1 cellular context compared by ENCODE assay signal in genomic region chr4:75514131-75514948, GRCh38.
TF ChIP-seq lines count a peak whose summit lies in the region.

TSS of gene RCHY1 (minus strand) at chr4:75514403. CDS start at chr4:75514286, 117 bp downstream.
TSS of gene THAP6 (plus strand) at chr4:75514473. CDS start at chr4:75515453, 980 bp downstream.

TF ChIP-seq in H1, 55 proteins besides CTCF, POLR2A, EP300 and RAD21:
- TF ChIP-seq ATF3 (IDR thresholded peaks at IDR 0.05; ENCODE audit: insufficient read depth, low read depth, low read length) (0 out of 2 replicates have a peak, but pooled peaks have one; percentile 53), E2F6 (IDR thresholded peaks at IDR 0.05) (no peak; the same call in 1 of the 2 replicates), GTF2F1 (IDR thresholded peaks at IDR 0.05; ENCODE audit: borderline replicate concordance, low read depth, low read length) (peak; percentile 83; the same call in 1 of the 2 replicates), USF2 (IDR thresholded peaks at IDR 0.05; ENCODE audit: low read length) (peak; percentile 95), CTBP2 (IDR thresholded peaks at IDR 0.05; ENCODE audit: borderline replicate concordance, insufficient read depth, insufficient read length, low read length) (no peak), SP1 (IDR thresholded peaks at IDR 0.05; ENCODE audit: low read depth, low read length) (no peak), HDAC6 (IDR thresholded peaks at IDR 0.05; ENCODE audit: low read depth, low read length) (no peak), TBP (IDR thresholded peaks at IDR 0.05; ENCODE audit: low read depth, low read length) (no peak; the same call in none of the 2 replicates), CHD2 (IDR thresholded peaks at IDR 0.05; ENCODE audit: low read length) (peak; percentile 57; the same call in 1 of the 2 replicates), SAP30 (IDR thresholded peaks at IDR 0.05; ENCODE audit: insufficient read depth, insufficient replicate concordance, low read length) (peak; percentile 34), KDM4A (IDR thresholded peaks at IDR 0.05; ENCODE audit: low read depth, low read length, severe bottlenecking) (peak; percentile 79), SP2 (IDR thresholded peaks at IDR 0.05; ENCODE audit: low read length) (no peak), SUZ12 (IDR thresholded peaks at IDR 0.05; ENCODE audit: low read length) (no peak), EZH2 (IDR thresholded peaks at IDR 0.05; ENCODE audit: low read depth, low read length, severe bottlenecking) (no peak), NANOG (IDR thresholded peaks at IDR 0.05; ENCODE audit: insufficient read depth, low read depth, low read length, poor library complexity, severe bottlenecking) (no peak), GABPA (IDR thresholded peaks at IDR 0.05; ENCODE audit: borderline replicate concordance, insufficient read depth, low read length) (peak; percentile 89), TEAD4 (IDR thresholded peaks at IDR 0.05; ENCODE audit: low read depth, low read length) (peak; percentile 95), TAF1 (IDR thresholded peaks at IDR 0.05; ENCODE audit: low read depth, low read length) (peak; percentile 88), ASH2L (IDR thresholded peaks at IDR 0.05; ENCODE audit: low read length) (peak; percentile 99), SIN3A (conservative IDR thresholded peaks at IDR 0.05 in 1 of 2, IDR thresholded peaks at IDR 0.05 in 1 of 2; ENCODE audit: low read depth in 1 of 2, low read length in 2 of 2) (peak in 1 of 2 experiments; percentile 76; a peak in 2 of 4 replicates), FOSL1 (IDR thresholded peaks at IDR 0.05; ENCODE audit: insufficient read depth, low read depth, low read length) (no peak), MAX (IDR thresholded peaks at IDR 0.05) (peak; percentile 79), NRF1 (IDR thresholded peaks at IDR 0.05; ENCODE audit: low read depth, low read length) (no peak; the same call in 1 of the 2 replicates), POLR2AphosphoS5 (IDR thresholded peaks at IDR 0.05; ENCODE audit: low read depth, low read length) (peak; percentile 95), EGR1 (IDR thresholded peaks at IDR 0.05; ENCODE audit: borderline replicate concordance, low read depth, low read length) (no peak), KDM1A (IDR thresholded peaks at IDR 0.05; ENCODE audit: borderline replicate concordance, low read length) (peak; percentile 48; the same call in 1 of the 2 replicates), CEBPB (IDR thresholded peaks at IDR 0.05; ENCODE audit: low read depth, low read length) (no peak), RXRA (IDR thresholded peaks at IDR 0.05; ENCODE audit: insufficient read depth, low read depth, low read length) (no peak), BACH1 (IDR thresholded peaks at IDR 0.05; ENCODE audit: low read length) (0 out of 2 replicates have a peak, but pooled peaks have one; percentile 20), JUND (IDR thresholded peaks at IDR 0.05; ENCODE audit: low read length) (no peak), JUN (IDR thresholded peaks at IDR 0.05; ENCODE audit: low read depth, low read length) (no peak), MAFK (IDR thresholded peaks at IDR 0.05; ENCODE audit: low read depth, low read length) (no peak), CREB1 (IDR thresholded peaks at IDR 0.05) (peak; percentile 75), ZNF274 (IDR thresholded peaks at IDR 0.05; ENCODE audit: borderline replicate concordance, extremely low read depth, low read length) (no peak), TCF12 (IDR thresholded peaks at IDR 0.05; ENCODE audit: low read depth, low read length) (no peak), RBBP5 (IDR thresholded peaks at IDR 0.05; ENCODE audit: borderline replicate concordance, low read depth, low read length) (peak; percentile 95; the same call in 1 of the 2 replicates), TAF7 (optimal IDR thresholded peaks at IDR 0.05; ENCODE audit: borderline replicate concordance, low read depth, low read length) (peak; percentile 69), CHD7 (IDR thresholded peaks at IDR 0.05; ENCODE audit: insufficient replicate concordance, low read length) (no peak), HDAC2 (IDR thresholded peaks at IDR 0.05; ENCODE audit: borderline replicate concordance in 1 of 2, low read depth in 2 of 2, low read length in 2 of 2) (no peak; a peak in 1 of 4 replicates), RFX5 (IDR thresholded peaks at IDR 0.05; ENCODE audit: borderline replicate concordance, low read depth, low read length) (no peak), CBX8 (IDR thresholded peaks at IDR 0.05; ENCODE audit: borderline replicate concordance, low read depth, low read length) (no peak), SIX5 (IDR thresholded peaks at IDR 0.05; ENCODE audit: low read depth, low read length) (no peak), PHF8 (conservative IDR thresholded peaks at IDR 0.05; ENCODE audit: low read depth, low read length) (peak; percentile 92), RNF2 (IDR thresholded peaks at IDR 0.05; ENCODE audit: borderline replicate concordance, low read depth, low read length, missing control alignments, poor library complexity, severe bottlenecking) (no peak), YY1 (IDR thresholded peaks at IDR 0.05; ENCODE audit: low read depth, low read length) (peak; percentile 97), BRCA1 (IDR thresholded peaks at IDR 0.05; ENCODE audit: low read depth, low read length) (no peak), CHD1 (IDR thresholded peaks at IDR 0.05; ENCODE audit: low read depth, low read length) (no peak), POU5F1 (IDR thresholded peaks at IDR 0.05; ENCODE audit: low read depth, low read length) (no peak), BCL11A (IDR thresholded peaks at IDR 0.05; ENCODE audit: low read depth in 2 of 2, low read length in 2 of 2) (no peak), SP4 (IDR thresholded peaks at IDR 0.05; ENCODE audit: low read length) (0 out of 2 replicates have a peak, but pooled peaks have one; percentile 48), SIRT6 (IDR thresholded peaks at IDR 0.05; ENCODE audit: low read length) (no peak), KDM5A (IDR thresholded peaks at IDR 0.05; ENCODE audit: low read length) (0 out of 2 replicates have a peak, but pooled peaks have one; percentile 35), ATF2 (IDR thresholded peaks at IDR 0.05; ENCODE audit: low read length) (no peak), CBX5 (IDR thresholded peaks at IDR 0.05; ENCODE audit: low read depth, low read length) (no peak), SRF (IDR thresholded peaks at IDR 0.05; ENCODE audit: low read depth, low read length) (no peak)
